In genomic region chr13:72774019-72774418, GRCh38 we compare ENCODE assay signal across 19 cellular contexts.
"Had no signal": no experiment of that assay in that cellular context is flagged by ENCODE, and none has a peak within 500 bp of the region (broad histone marks: within the 10 kb centered on the region; RNA-seq: fewer than 3 reads in every experiment).

No MANE protein-coding gene starts in this region.

- H3K4me1 ChIP-seq: colonic mucosa, prostate gland had no signal

- H3K27me3 Mint-ChIP-seq: activated naive CD8-positive, alpha-beta T cell; memory B cell had no signal

- H3K4me3 ChIP-seq: cardiac muscle cell, colonic mucosa, prostate gland, right lobe of liver had no signal

- H3K27me3 ChIP-seq: cardiac muscle cell, colonic mucosa, right lobe of liver had no signal

- H3K27ac ChIP-seq: cardiac muscle cell, colonic mucosa, prostate gland, right lobe of liver had no signal

- H3K9me3 ChIP-seq: colonic mucosa, prostate gland, right lobe of liver had no signal

- ATAC-seq: activated CD4-positive, CD25-positive, alpha-beta regulatory T cell treated with anti-CD3 and anti-CD28 coated beads, Interleukin-2, amount 50 U/mL, for 24 hours; activated T-cell treated with anti-CD3 and anti-CD28 coated beads, Interleukin-2, amount 50 U/mL, for 4 hours; left lobe of liver; right lobe of liver had no signal

- H3K4me1 Mint-ChIP-seq: nephron had no signal

- DNase-seq: activated CD4-positive, alpha-beta T cell treated with anti-CD3 and anti-CD28 coated beads, Interleukin-2, amount 50 U/mL, for 48 hours; activated gamma-delta T cell; activated T-cell treated with anti-CD3 and anti-CD28 coated beads, Interleukin-2, amount 50 U/mL, for 4 hours; anterior cingulate cortex; colonic mucosa; effector CD4-positive, alpha-beta T cell; foreskin fibroblast; head of caudate nucleus; occipital lobe; right lobe of liver; stimulated activated naive CD4-positive, alpha-beta T cell treated with Interleukin-2 at 50 U/mL for 16 hours; trophoblast cell had no signal

- H3K9me3 Mint-ChIP-seq: activated T-cell treated with anti-CD3 and anti-CD28 coated beads, Interleukin-2, amount 50 U/mL, for 4 hours; memory B cell; nephron had no signal

- H3K27ac Mint-ChIP-seq: activated naive CD8-positive, alpha-beta T cell; memory B cell; nephron had no signal

- H3K4me3 Mint-ChIP-seq: activated naive CD8-positive, alpha-beta T cell; activated T-cell treated with anti-CD3 and anti-CD28 coated beads, Interleukin-2, amount 50 U/mL, for 4 hours; memory B cell; nephron had no signal
